In the genomic region with DNA sequence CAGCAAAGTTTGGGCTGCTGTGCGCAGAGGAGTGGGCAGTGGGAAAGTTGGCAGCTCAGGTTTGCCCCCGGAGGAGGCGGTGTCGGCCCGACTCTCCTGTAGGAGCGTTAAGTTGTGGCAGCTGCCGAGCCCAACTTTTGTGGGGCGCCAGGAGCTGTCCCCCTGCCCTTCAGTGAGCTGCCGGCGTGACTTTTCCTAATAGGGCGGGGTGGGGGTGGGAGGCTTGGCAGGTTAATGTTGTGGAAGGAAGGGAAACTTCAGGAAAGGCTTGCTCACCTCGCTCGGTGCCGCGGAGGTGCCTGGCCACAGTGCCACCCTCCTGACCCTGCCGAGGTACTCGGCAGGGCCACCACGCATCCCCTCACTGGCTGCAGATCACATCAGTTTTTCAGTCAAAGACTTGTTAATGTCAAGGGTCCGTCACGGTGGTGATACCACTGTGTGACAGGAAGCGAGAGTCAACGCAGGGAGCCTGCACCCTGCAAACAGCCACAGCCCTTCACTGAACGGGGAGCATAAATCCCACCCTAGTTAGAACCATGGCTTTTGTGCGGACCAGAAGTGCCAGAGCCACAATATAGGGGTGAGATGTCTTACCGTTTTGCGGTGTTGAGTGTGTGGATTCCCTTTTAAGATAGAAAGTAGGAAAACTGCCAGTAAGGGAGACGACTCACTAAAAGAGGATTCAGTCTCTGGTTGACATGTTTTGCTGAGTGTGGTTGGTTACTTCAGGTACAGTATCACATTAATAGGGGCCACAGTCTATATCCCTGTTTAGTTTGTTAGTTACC, we compare ENCODE assay signal across 8 cellular contexts. TPM values are rescaled to one million over a fixed set of nuclear protein-coding genes. Genes with fewer than 3 reads are reported as not detected.
A peak's percentile ranks its signal among the peaks of the same experiment; 100 is the strongest.
DNase-seq lines count a peak whose midpoint lies in the region; ATAC-seq, FAIRE-seq and TF ChIP-seq lines count a peak whose summit lies in the region.

No MANE protein-coding gene starts in this region.

- peak; percentile 50 for TF ChIP-seq POLR2A in GM19099 (IDR thresholded peaks at IDR 0.05; ENCODE audit: extremely low read depth, insufficient read length, low read depth)

- DNase-seq in Ammon's horn (ENCODE audit: low spot score) = peak; percentile 55
- peak; percentile 10 to 81 (median 38) for DNase-seq in T-helper 2 cell
- DNase-seq in astrocyte of the cerebellum (ENCODE audit: low read depth) = no peak
- DNase-seq in RCC 7860 (ENCODE audit: low spot score) = no peak

- ATAC-seq in HG03432 (IDR thresholded peaks at IDR 0.05; ENCODE audit: unreplicated experiment) = peak; percentile 18

- H3K27ac ChIP-seq in iPS-20b (ENCODE audit: low read length) = no peak overlapping the region

- H3K4me3 ChIP-seq in astrocyte of the cerebellum (ENCODE audit: low read depth, low read length) = peak overlapping the region; percentile 70
- H3K4me3 ChIP-seq in iPS-20b (ENCODE audit: low read length) = peak overlapping the region; percentile 98
- H3K4me3 ChIP-seq in skeletal muscle satellite cell (ENCODE audit: low read length) = peak overlapping the region; percentile 98

- FAIRE-seq in RCC 7860 (lab: Jason Lieb, UNC) = no peak

- no peak for TF ChIP-seq CTCF in astrocyte of the cerebellum (IDR thresholded peaks at IDR 0.05; ENCODE audit: low read depth, low read length, missing control alignments)

- peaks cover 11% of the 10 kb centered on the region for H3K4me1 ChIP-seq in iPS-20b (ENCODE audit: insufficient read depth, low read length)
- H3K4me1 ChIP-seq in skeletal muscle satellite cell (ENCODE audit: control insufficient read depth, insufficient read depth, low read length) = peaks cover 36% of the 10 kb centered on the region

- H3K36me3 ChIP-seq in iPS-20b (ENCODE audit: insufficient read depth, low read depth, low read length) = no peaks in the 10 kb centered on the region
- H3K36me3 ChIP-seq in skeletal muscle satellite cell (ENCODE audit: insufficient read depth, low read length) = no peaks in the 10 kb centered on the region

- no peak overlapping the region for H3K9ac ChIP-seq in iPS-20b (ENCODE audit: low read depth, low read length)
- peak overlapping the region; percentile 89 for H3K9ac ChIP-seq in skeletal muscle satellite cell (ENCODE audit: low read depth, low read length)

- peak overlapping the region; percentile 100 for H3K4me2 ChIP-seq in skeletal muscle satellite cell (ENCODE audit: low read length)

- in situ Hi-C loops in astrocyte of the cerebellum (cut with HindIII; ENCODE audit: low sequenced_read_pairs) = no loop called here

- H3K27me3 ChIP-seq in iPS-20b (ENCODE audit: insufficient read depth, low read length) = peaks cover 35% of the 10 kb centered on the region
- no peaks in the 10 kb centered on the region for H3K27me3 ChIP-seq in skeletal muscle satellite cell (ENCODE audit: control insufficient read depth, insufficient read depth, low read length)

- no peaks in the 10 kb centered on the region for H3K9me3 ChIP-seq in iPS-20b (ENCODE audit: insufficient read depth, low read depth, low read length)
- H3K9me3 ChIP-seq in skeletal muscle satellite cell (replicated peaks; ENCODE audit: low read length) = no peaks in the 10 kb centered on the region

RNA-seq across cellular contexts. Expression of gene LNPEP, which starts 0.7 kb away (rescaled TPM):
- total RNA-seq in skeletal muscle satellite cell (2012; rRNA removed) = 28.4 and 30.7 TPM in 2 replicates

Comparison
In these comparisons a context has a peak if more than half of its experiments do, and no peak if none do; other contexts are left out.
1. DNase-seq: peak in Ammon's horn (single experiment) and T-helper 2 cell (5 of 5); none in astrocyte of the cerebellum (single experiment) and RCC 7860 (single experiment).
2. Peak in every context shown above with its lines, with median percentiles within 50 percentile points of each other: H3K4me3 ChIP-seq.